In genomic region chr18:8911408-8912340, GRCh38 we compare ENCODE assay signal across 15 cellular contexts.
DNase-seq lines count a peak whose midpoint lies in the region; ATAC-seq and TF ChIP-seq lines count a peak whose summit lies in the region.
"Had no signal": no experiment of that assay in that cellular context is flagged by ENCODE, and none has a peak within 500 bp of the region (broad histone marks: within the 10 kb centered on the region; RNA-seq: fewer than 3 reads in every experiment).

No MANE protein-coding gene starts in this region.

- H3K27ac Mint-ChIP-seq in activated naive CD8-positive, alpha-beta T cell treated with anti-CD3 and anti-CD28 coated beads, Interleukin-2, amount 10 ng/mL, durations not matched to agents 7 days and 5 days = peak overlapping the region; percentile 17
- H3K27ac Mint-ChIP-seq in neural progenitor cell = no peak overlapping the region
- H3K27ac Mint-ChIP-seq in effector memory CD8-positive, alpha-beta T cell = no peak overlapping the region
- no peak overlapping the region for H3K27ac Mint-ChIP-seq in MCF 10A (ENCODE audit: low read depth, unreplicated experiment)
- H3K27ac Mint-ChIP-seq: activated CD4-positive, alpha-beta memory T cell treated with anti-CD3 and anti-CD28 coated beads, Interleukin-2, amount 10 ng/mL, durations not matched to agents 7 days and 5 days had no signal

- H3K27ac ChIP-seq in neural progenitor cell = no peak overlapping the region
- H3K27ac ChIP-seq: thyroid gland had no signal

- H3K36me3 ChIP-seq in neural progenitor cell = no peaks in the 10 kb centered on the region
- H3K36me3 ChIP-seq: thyroid gland had no signal

- H3K27me3 ChIP-seq in neural progenitor cell = no peaks in the 10 kb centered on the region
- H3K27me3 ChIP-seq: thyroid gland had no signal

- intact Hi-C loops in MCF 10A (cut with micrococcal nuclease) = no loop called here

- H3K79me2 ChIP-seq in neural progenitor cell (ENCODE audit: low read depth) = no peaks in the 10 kb centered on the region

- no peaks in the 10 kb centered on the region for H3K27me3 Mint-ChIP-seq in activated naive CD8-positive, alpha-beta T cell treated with anti-CD3 and anti-CD28 coated beads, Interleukin-2, amount 10 ng/mL, durations not matched to agents 7 days and 5 days
- H3K27me3 Mint-ChIP-seq in neural progenitor cell (ENCODE audit: insufficient read depth, low read depth) = no peaks in the 10 kb centered on the region
- H3K27me3 Mint-ChIP-seq in effector memory CD8-positive, alpha-beta T cell = peaks cover 0 to 8% of the 10 kb centered on the region in 2 donors
- H3K27me3 Mint-ChIP-seq in MCF 10A (ENCODE audit: insufficient read depth, unreplicated experiment) = no peaks in the 10 kb centered on the region

- H3K4me2 ChIP-seq in neural progenitor cell = no peak overlapping the region

- H3K9me3 Mint-ChIP-seq in activated naive CD8-positive, alpha-beta T cell treated with anti-CD3 and anti-CD28 coated beads, Interleukin-2, amount 10 ng/mL, durations not matched to agents 7 days and 5 days = peaks cover 22% of the 10 kb centered on the region
- H3K9me3 Mint-ChIP-seq in neural progenitor cell = peaks cover 20% of the 10 kb centered on the region
- H3K9me3 Mint-ChIP-seq in effector memory CD8-positive, alpha-beta T cell = peaks cover 3 to 7% of the 10 kb centered on the region in 2 donors
- no peaks in the 10 kb centered on the region for H3K9me3 Mint-ChIP-seq in MCF 10A (ENCODE audit: unreplicated experiment)

- H3K4me1 ChIP-seq in neural progenitor cell = no peaks in the 10 kb centered on the region
- H3K4me1 ChIP-seq: thyroid gland had no signal

- H4K20me1 ChIP-seq in neural progenitor cell (ENCODE audit: low read depth) = no peaks in the 10 kb centered on the region

- no peak for TF ChIP-seq CTCF in neural progenitor cell (IDR thresholded peaks at IDR 0.05)
- no peak for TF ChIP-seq CTCF in MCF 10A (IDR thresholded peaks at IDR 0.05; ENCODE audit: unreplicated experiment)

- H3K9me3 ChIP-seq in neural progenitor cell (ENCODE audit: low read depth) = no peaks in the 10 kb centered on the region
- H3K9me3 ChIP-seq: thyroid gland had no signal

- peak overlapping the region; percentile 12 for H2AFZ ChIP-seq in neural progenitor cell (replicated peaks)

- peak overlapping the region; percentile 13 for H3K4me3 Mint-ChIP-seq in activated naive CD8-positive, alpha-beta T cell treated with anti-CD3 and anti-CD28 coated beads, Interleukin-2, amount 10 ng/mL, durations not matched to agents 7 days and 5 days
- H3K4me3 Mint-ChIP-seq in neural progenitor cell (no peak overlapping the region), MCF 10A (ENCODE audit: unreplicated experiment) (no peak overlapping the region)
- H3K4me3 Mint-ChIP-seq in effector memory CD8-positive, alpha-beta T cell = no peak overlapping the region
- H3K4me3 Mint-ChIP-seq: activated CD4-positive, alpha-beta memory T cell treated with anti-CD3 and anti-CD28 coated beads, Interleukin-2, amount 10 ng/mL, durations not matched to agents 7 days and 5 days; central memory CD8-positive, alpha-beta T cell had no signal

- DNase-seq in activated naive CD8-positive, alpha-beta T cell treated with anti-CD3 and anti-CD28 coated beads, Interleukin-2, amount 10 ng/mL, durations not matched to agents 7 days and 5 days = no peak
- DNase-seq in neural progenitor cell (ENCODE audit: low spot score) (no peak), T-helper 1 cell (no peak), LoVo (ENCODE audit: low spot score) (no peak), MCF 10A (ENCODE audit: unreplicated experiment) (no peak)
- no peak for DNase-seq in effector memory CD8-positive, alpha-beta T cell
- DNase-seq: activated CD4-positive, alpha-beta memory T cell treated with anti-CD3 and anti-CD28 coated beads, Interleukin-2, amount 10 ng/mL, durations not matched to agents 7 days and 5 days; left cardiac atrium; NCI-H526 treated with DMSO at 0.1 percent for 48 hours; occipital lobe; stimulated activated CD4-positive, alpha-beta T cell treated with anti-CD3 and anti-CD28 coated beads, Interleukin-4, amount 100 ng/mL, for 1 hour; thyroid gland had no signal

- H3K4me3 ChIP-seq in neural progenitor cell = no peak overlapping the region
- H3K4me3 ChIP-seq: thyroid gland had no signal

- peak; percentile 22 for ATAC-seq in GM19395 (IDR thresholded peaks at IDR 0.05; ENCODE audit: unreplicated experiment)
- ATAC-seq in HG03159 (IDR thresholded peaks at IDR 0.05; ENCODE audit: unreplicated experiment) = peak; percentile 13
- ATAC-seq in activated naive CD8-positive, alpha-beta T cell treated with anti-CD3 and anti-CD28 coated beads, Interleukin-2, amount 10 ng/mL, durations not matched to agents 7 days and 5 days (ENCODE audit: low read depth) = peak; percentile 73
- no peak for ATAC-seq in effector memory CD8-positive, alpha-beta T cell (replicated peaks)
- ATAC-seq: left cardiac atrium had no signal

- no peak overlapping the region for H3K9ac ChIP-seq in neural progenitor cell

- H3K4me1 Mint-ChIP-seq in activated naive CD8-positive, alpha-beta T cell treated with anti-CD3 and anti-CD28 coated beads, Interleukin-2, amount 10 ng/mL, durations not matched to agents 7 days and 5 days = peaks cover 13% of the 10 kb centered on the region
- H3K4me1 Mint-ChIP-seq in neural progenitor cell = peaks cover 15% of the 10 kb centered on the region
- H3K4me1 Mint-ChIP-seq in effector memory CD8-positive, alpha-beta T cell (ENCODE audit: low read depth in 2 of 2) = no peaks in the 10 kb centered on the region
- no peaks in the 10 kb centered on the region for H3K4me1 Mint-ChIP-seq in MCF 10A (ENCODE audit: insufficient read depth, unreplicated experiment)
- H3K4me1 Mint-ChIP-seq: central memory CD8-positive, alpha-beta T cell had no signal

- BruUV-seq in MCF 10A (replicated peaks; lab: Mats Ljungman, UMichigan) = no TSS peak

- CTCF ChIA-PET in MCF 10A (lab: Yijun Ruan, JAX) = interaction anchor here (0.9 kb wide), 1 partner anchor 71 kb away, joined by 3 read pairs; no protein-coding TSS in a partner anchor

- no peaks in the 10 kb centered on the region for H3F3A ChIP-seq in neural progenitor cell (ENCODE audit: low read depth)

- POLR2A ChIA-PET in activated naive CD8-positive, alpha-beta T cell treated with anti-CD3 and anti-CD28 coated beads, Interleukin-2, amount 10 ng/mL, durations not matched to agents 7 days and 5 days (lab: Charles Lee) = interaction anchor here (0.6 kb wide), 1 partner anchor 1508 kb away, joined by 3 read pairs; no protein-coding TSS in a partner anchor
- POLR2A ChIA-PET in MCF 10A (lab: Yijun Ruan, JAX) = no interaction called here

- H3K36me3 Mint-ChIP-seq in activated naive CD8-positive, alpha-beta T cell treated with anti-CD3 and anti-CD28 coated beads, Interleukin-2, amount 10 ng/mL, durations not matched to agents 7 days and 5 days = peaks cover 20% of the 10 kb centered on the region
- H3K36me3 Mint-ChIP-seq in neural progenitor cell = peaks cover 4% of the 10 kb centered on the region
- no peaks in the 10 kb centered on the region for H3K36me3 Mint-ChIP-seq in effector memory CD8-positive, alpha-beta T cell (ENCODE audit: insufficient read depth)
- no peaks in the 10 kb centered on the region for H3K36me3 Mint-ChIP-seq in MCF 10A (ENCODE audit: insufficient read depth, unreplicated experiment)
